1 cellular context compared by ENCODE assay signal in the genomic region with DNA sequence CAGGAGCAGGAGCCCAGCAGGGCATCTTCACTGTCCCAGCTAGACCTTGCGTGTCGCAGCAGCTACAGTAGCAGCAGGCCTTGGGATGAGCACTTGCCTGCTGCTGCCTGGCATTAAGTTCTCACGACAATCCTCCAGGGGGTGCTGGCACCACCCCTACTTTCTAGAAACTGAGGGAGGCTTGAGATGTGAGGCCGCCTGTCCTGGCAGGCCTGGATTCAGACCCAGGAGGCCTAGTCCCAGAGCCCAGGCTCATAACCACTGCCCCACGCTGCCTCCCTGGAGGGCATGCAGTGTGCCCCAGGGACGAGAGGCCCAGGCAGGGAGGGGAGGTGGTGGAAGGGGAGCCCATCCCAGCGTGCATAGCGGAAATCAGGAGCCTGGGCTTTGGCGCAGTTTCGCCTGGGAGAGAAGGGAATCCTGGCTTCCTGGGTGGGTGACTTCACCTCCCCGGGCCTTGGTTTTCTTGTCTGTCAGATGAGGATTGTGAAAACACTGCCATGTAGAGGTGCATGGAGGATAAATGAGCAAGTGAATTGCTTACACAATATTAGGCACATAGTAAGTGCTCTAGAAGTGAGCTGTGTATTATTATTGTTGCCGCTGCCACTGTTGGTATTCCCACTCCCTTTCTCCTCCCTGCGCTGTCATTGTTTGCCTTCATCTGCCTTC.
TF ChIP-seq lines count a peak whose summit lies in the region.

No MANE protein-coding gene starts in this region.

TF ChIP-seq in HepG2, 621 proteins besides CTCF, POLR2A, EP300 and RAD21:
- TF ChIP-seq NFIB (CRISPR knock-in tag; IDR thresholded peaks at IDR 0.05; ENCODE audit: borderline replicate concordance): no peak
- no peak for TF ChIP-seq ZXDC (CRISPR knock-in tag; IDR thresholded peaks at IDR 0.05)
- TF ChIP-seq TEAD3 (CRISPR knock-in tag; optimal IDR thresholded peaks at IDR 0.05; ENCODE audit: borderline replicate concordance): no peak
